ENCODE assay signal across 1 cellular context in the genomic region with DNA sequence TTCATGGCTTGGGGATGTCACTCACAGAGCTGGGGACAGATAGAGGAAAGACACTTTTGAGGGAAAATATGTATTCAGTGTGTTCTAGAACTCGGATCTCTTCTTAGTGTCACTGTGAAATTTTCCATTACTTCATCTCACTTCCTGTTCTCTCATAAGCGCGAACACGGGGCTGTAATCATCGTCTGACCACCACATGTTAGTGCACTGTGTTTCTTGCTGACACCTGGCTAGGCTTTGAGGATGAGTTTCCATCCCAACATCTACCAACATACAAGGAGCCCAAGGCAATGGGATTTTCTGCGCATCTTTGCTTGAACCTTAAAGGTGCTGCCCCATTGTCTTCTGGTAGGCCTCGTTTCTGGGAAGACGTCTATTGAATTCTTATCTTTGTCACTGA.
TF ChIP-seq lines count a peak whose summit lies in the region.

No MANE protein-coding gene starts in this region.

TF ChIP-seq in GM12878, 131 proteins besides CTCF, POLR2A, EP300 and RAD21:
- TF ChIP-seq, protein P1, sequence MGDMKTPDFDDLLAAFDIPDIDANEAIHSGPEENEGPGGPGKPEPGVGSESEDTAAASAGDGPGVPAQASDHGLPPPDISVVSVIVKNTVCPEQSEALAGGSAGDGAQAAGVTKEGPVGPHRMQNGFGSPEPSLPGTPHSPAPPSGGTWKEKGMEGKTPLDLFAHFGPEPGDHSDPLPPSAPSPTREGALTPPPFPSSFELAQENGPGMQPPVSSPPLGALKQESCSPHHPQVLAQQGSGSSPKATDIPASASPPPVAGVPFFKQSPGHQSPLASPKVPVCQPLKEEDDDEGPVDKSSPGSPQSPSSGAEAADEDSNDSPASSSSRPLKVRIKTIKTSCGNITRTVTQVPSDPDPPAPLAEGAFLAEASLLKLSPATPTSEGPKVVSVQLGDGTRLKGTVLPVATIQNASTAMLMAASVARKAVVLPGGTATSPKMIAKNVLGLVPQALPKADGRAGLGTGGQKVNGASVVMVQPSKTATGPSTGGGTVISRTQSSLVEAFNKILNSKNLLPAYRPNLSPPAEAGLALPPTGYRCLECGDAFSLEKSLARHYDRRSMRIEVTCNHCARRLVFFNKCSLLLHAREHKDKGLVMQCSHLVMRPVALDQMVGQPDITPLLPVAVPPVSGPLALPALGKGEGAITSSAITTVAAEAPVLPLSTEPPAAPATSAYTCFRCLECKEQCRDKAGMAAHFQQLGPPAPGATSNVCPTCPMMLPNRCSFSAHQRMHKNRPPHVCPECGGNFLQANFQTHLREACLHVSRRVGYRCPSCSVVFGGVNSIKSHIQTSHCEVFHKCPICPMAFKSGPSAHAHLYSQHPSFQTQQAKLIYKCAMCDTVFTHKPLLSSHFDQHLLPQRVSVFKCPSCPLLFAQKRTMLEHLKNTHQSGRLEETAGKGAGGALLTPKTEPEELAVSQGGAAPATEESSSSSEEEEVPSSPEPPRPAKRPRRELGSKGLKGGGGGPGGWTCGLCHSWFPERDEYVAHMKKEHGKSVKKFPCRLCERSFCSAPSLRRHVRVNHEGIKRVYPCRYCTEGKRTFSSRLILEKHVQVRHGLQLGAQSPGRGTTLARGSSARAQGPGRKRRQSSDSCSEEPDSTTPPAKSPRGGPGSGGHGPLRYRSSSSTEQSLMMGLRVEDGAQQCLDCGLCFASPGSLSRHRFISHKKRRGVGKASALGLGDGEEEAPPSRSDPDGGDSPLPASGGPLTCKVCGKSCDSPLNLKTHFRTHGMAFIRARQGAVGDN (IDR thresholded peaks at IDR 0.05): peak; percentile 74
- TF ChIP-seq RBBP5 (conservative IDR thresholded peaks at IDR 0.05): no peak
- TF ChIP-seq HSF1 (IDR thresholded peaks at IDR 0.05; ENCODE audit: low read depth, low read length): no peak
- peak; percentile 71 for TF ChIP-seq SPI1 (IDR thresholded peaks at IDR 0.05; ENCODE audit: borderline replicate concordance, insufficient read depth, low read depth, low read length)
- TF ChIP-seq ETV6 (conservative IDR thresholded peaks at IDR 0.05 in 1 of 2, IDR thresholded peaks at IDR 0.05 in 1 of 2; ENCODE audit: borderline replicate concordance in 1 of 2, low read depth in 1 of 2): no peak
- TF ChIP-seq DPF2 (IDR thresholded peaks at IDR 0.05): peak; percentile 56; the same call in 1 of the 2 replicates
- peak; percentile 56 for TF ChIP-seq RUNX3 (IDR thresholded peaks at IDR 0.05; ENCODE audit: low read length)
- TF ChIP-seq IKZF1 (conservative IDR thresholded peaks at IDR 0.05): peak; percentile 57; the same call in 1 of the 2 replicates
- TF ChIP-seq TBL1XR1 (IDR thresholded peaks at IDR 0.05; ENCODE audit: low read depth, low read length): no peak
- TF ChIP-seq CREM (IDR thresholded peaks at IDR 0.05; ENCODE audit: low read depth): peak; percentile 31; the same call in 1 of the 2 replicates
- peak; percentile 90 for TF ChIP-seq ATF7 (IDR thresholded peaks at IDR 0.05; ENCODE audit: low read depth)
- TF ChIP-seq PKNOX1 (IDR thresholded peaks at IDR 0.05): 0 out of 2 replicates have a peak, but pooled peaks have one; percentile 26
- TF ChIP-seq, protein P2, sequence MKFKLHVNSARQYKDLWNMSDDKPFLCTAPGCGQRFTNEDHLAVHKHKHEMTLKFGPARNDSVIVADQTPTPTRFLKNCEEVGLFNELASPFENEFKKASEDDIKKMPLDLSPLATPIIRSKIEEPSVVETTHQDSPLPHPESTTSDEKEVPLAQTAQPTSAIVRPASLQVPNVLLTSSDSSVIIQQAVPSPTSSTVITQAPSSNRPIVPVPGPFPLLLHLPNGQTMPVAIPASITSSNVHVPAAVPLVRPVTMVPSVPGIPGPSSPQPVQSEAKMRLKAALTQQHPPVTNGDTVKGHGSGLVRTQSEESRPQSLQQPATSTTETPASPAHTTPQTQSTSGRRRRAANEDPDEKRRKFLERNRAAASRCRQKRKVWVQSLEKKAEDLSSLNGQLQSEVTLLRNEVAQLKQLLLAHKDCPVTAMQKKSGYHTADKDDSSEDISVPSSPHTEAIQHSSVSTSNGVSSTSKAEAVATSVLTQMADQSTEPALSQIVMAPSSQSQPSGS (IDR thresholded peaks at IDR 0.05; ENCODE audit: low read length): peak; percentile 66
- TF ChIP-seq YY1 (IDR thresholded peaks at IDR 0.05; ENCODE audit: low read depth, low read length): no peak
- no peak for TF ChIP-seq E2F8 (IDR thresholded peaks at IDR 0.05; ENCODE audit: low read depth, partially characterized antibody)
- TF ChIP-seq ZNF24 (IDR thresholded peaks at IDR 0.05): no peak
- TF ChIP-seq, protein P3, sequence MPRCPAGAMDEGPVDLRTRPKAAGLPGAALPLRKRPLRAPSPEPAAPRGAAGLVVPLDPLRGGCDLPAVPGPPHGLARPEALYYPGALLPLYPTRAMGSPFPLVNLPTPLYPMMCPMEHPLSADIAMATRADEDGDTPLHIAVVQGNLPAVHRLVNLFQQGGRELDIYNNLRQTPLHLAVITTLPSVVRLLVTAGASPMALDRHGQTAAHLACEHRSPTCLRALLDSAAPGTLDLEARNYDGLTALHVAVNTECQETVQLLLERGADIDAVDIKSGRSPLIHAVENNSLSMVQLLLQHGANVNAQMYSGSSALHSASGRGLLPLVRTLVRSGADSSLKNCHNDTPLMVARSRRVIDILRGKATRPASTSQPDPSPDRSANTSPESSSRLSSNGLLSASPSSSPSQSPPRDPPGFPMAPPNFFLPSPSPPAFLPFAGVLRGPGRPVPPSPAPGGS (IDR thresholded peaks at IDR 0.05; ENCODE audit: borderline replicate concordance, insufficient read depth, low read depth, low read length, poor library complexity, severe bottlenecking): no peak
- peak in 1 of 2 experiments; percentile 29; a peak in 1 of 4 replicates for TF ChIP-seq IKZF2 (IDR thresholded peaks at IDR 0.05)
- TF ChIP-seq CHD4 (IDR thresholded peaks at IDR 0.05): no peak
- 0 out of 2 replicates have a peak, but pooled peaks have one; percentile 21 for TF ChIP-seq GABPA (IDR thresholded peaks at IDR 0.05; ENCODE audit: low read depth)
TF ChIP-seq in GM12878: peak in this region for 11.
